20 cellular contexts compared by ENCODE assay signal in genomic region chr11:119295178-119295577, GRCh38. TPM values are rescaled to one million over a fixed set of nuclear protein-coding genes. Genes with fewer than 3 reads are reported as not detected.
DNase-seq lines count a peak whose midpoint lies in the region; ATAC-seq and TF ChIP-seq lines count a peak whose summit lies in the region.
"Had no signal": no experiment of that assay in that cellular context is flagged by ENCODE, and none has a peak within 500 bp of the region (broad histone marks: within the 10 kb centered on the region; RNA-seq: fewer than 3 reads in every experiment).

No MANE protein-coding gene starts in this region.

- WGBS in endodermal cell (ENCODE audit: insufficient coverage in 1 of 2, insufficient read length in 1 of 2), 2 experiments, result 86 to 87% methylated on average over 1 to 3 of the region's 3 CpGs

- peaks cover 8% of the 10 kb centered on the region for H3K9me3 ChIP-seq in A673 (ENCODE audit: low read depth, low read length, poor library complexity, severe bottlenecking)
- peaks cover 10% of the 10 kb centered on the region for H3K9me3 ChIP-seq in PC-9 (ENCODE audit: insufficient read depth, low read depth)
- H3K9me3 ChIP-seq in endodermal cell (ENCODE audit: control insufficient read depth, low read length), result peaks cover 10% of the 10 kb centered on the region
- peaks cover 9% of the 10 kb centered on the region for H3K9me3 ChIP-seq in MG63
- H3K9me3 ChIP-seq: transverse colon had no signal

- DNase-seq in A673 (ENCODE audit: low spot score), result no peak
- DNase-seq in HCEC 1CT, result peak; percentile 17
- no peak for DNase-seq in PC-9
- no peak for DNase-seq in endodermal cell
- DNase-seq in NCI-H1436 (lab: John Stamatoyannopoulos, UW), result no peak
- DNase-seq in GDM1 (lab: John Stamatoyannopoulos, UW), result no peak
- no peak for DNase-seq in MG63
- DNase-seq: ACHN; activated CD4-positive, CD25-positive, alpha-beta regulatory T cell treated with anti-CD3 and anti-CD28 coated beads, Interleukin-2, amount 50 U/mL, for 72 hours; activated naive CD8-positive, alpha-beta T cell treated with anti-CD3 and anti-CD28 coated beads, Interleukin-2, amount 10 ng/mL, durations not matched to agents 7 days and 5 days; DMS153; midbrain; NCI-H1417 treated with DMSO at 0.1 percent for 48 hours; NCI-H526 treated with DMSO at 0.1 percent for 48 hours; SHP77 treated with DMSO at 0.1 percent for 48 hours; transverse colon had no signal

- no peaks in the 10 kb centered on the region for H4K20me1 ChIP-seq in PC-9 (ENCODE audit: insufficient read depth)

- peaks cover 38% of the 10 kb centered on the region for H3K36me3 ChIP-seq in A673 (ENCODE audit: insufficient read depth, low read length, poor library complexity, severe bottlenecking)
- H3K36me3 ChIP-seq in PC-9 (ENCODE audit: low read depth), result peaks cover 21% of the 10 kb centered on the region
- H3K36me3 ChIP-seq in endodermal cell (ENCODE audit: control insufficient read depth, insufficient read depth, low read length), result peaks cover 68% of the 10 kb centered on the region
- peaks cover 48% of the 10 kb centered on the region for H3K36me3 ChIP-seq in MG63

- H3K9me2 ChIP-seq in PC-9 (ENCODE audit: insufficient read depth), result no peaks in the 10 kb centered on the region

- no peak overlapping the region for H3K4me3 Mint-ChIP-seq in endodermal cell
- H3K4me3 Mint-ChIP-seq: activated naive CD8-positive, alpha-beta T cell treated with anti-CD3 and anti-CD28 coated beads, Interleukin-2, amount 10 ng/mL, durations not matched to agents 7 days and 5 days had no signal

- peaks cover 63% of the 10 kb centered on the region for H3K36me3 Mint-ChIP-seq in endodermal cell (ENCODE audit: low read depth)

- H3K27me3 Mint-ChIP-seq in endodermal cell (ENCODE audit: insufficient read depth), result no peaks in the 10 kb centered on the region
- H3K27me3 Mint-ChIP-seq: activated naive CD8-positive, alpha-beta T cell treated with anti-CD3 and anti-CD28 coated beads, Interleukin-2, amount 10 ng/mL, durations not matched to agents 7 days and 5 days had no signal

- no peaks in the 10 kb centered on the region for H3K4me1 Mint-ChIP-seq in endodermal cell
- H3K4me1 Mint-ChIP-seq: activated naive CD8-positive, alpha-beta T cell treated with anti-CD3 and anti-CD28 coated beads, Interleukin-2, amount 10 ng/mL, durations not matched to agents 7 days and 5 days had no signal

- POLR2A ChIA-PET in A673 (lab: Charles Lee; ENCODE audit: low non-redundant PET), result no interaction called here
- POLR2A ChIA-PET in PC-9 (lab: Charles Lee; ENCODE audit: unreplicated experiment), result no interaction called here

- no peaks in the 10 kb centered on the region for H3K79me2 ChIP-seq in PC-9 (ENCODE audit: low read depth)
- H3K79me2 ChIP-seq: parathyroid adenoma had no signal

- H3K27me3 ChIP-seq in A673 (replicated peaks; ENCODE audit: insufficient read depth, low read depth, low read length, poor library complexity) (no peaks in the 10 kb centered on the region), PC-9 (ENCODE audit: insufficient read depth, low read depth) (no peaks in the 10 kb centered on the region), endodermal cell (ENCODE audit: control insufficient read depth, insufficient read depth, low read length, poor library complexity, severe bottlenecking) (no peaks in the 10 kb centered on the region), MG63 (no peaks in the 10 kb centered on the region)
- H3K27me3 ChIP-seq: transverse colon had no signal

- H2AFZ ChIP-seq in PC-9, result no peak overlapping the region
- H2AFZ ChIP-seq: parathyroid adenoma had no signal

- H3K9ac ChIP-seq in endodermal cell (ENCODE audit: extremely low read depth, low read length, poor library complexity, severe bottlenecking), result no peak overlapping the region
- H3K9ac ChIP-seq: parathyroid adenoma had no signal

- ATAC-seq in HG03432 (IDR thresholded peaks at IDR 0.05; ENCODE audit: unreplicated experiment), result no peak

- CTCF ChIA-PET in A673 (lab: Charles Lee) (no interaction called here), PC-9 (lab: Charles Lee) (interaction anchor here (0.6 kb wide), 2 partner anchors 36 to 126 kb away, joined by 3 to 4 read pairs; no protein-coding TSS in a partner anchor)

- H3F3A ChIP-seq in PC-9 (ENCODE audit: insufficient read depth, low read depth), result peaks cover 3% of the 10 kb centered on the region; the same call in 1 of the 2 replicates

- peaks cover 6% of the 10 kb centered on the region for H3K9me3 Mint-ChIP-seq in endodermal cell
- H3K9me3 Mint-ChIP-seq: activated naive CD8-positive, alpha-beta T cell treated with anti-CD3 and anti-CD28 coated beads, Interleukin-2, amount 10 ng/mL, durations not matched to agents 7 days and 5 days had no signal

- intact Hi-C loops in A673 (cut with micrococcal nuclease; ENCODE audit: unreplicated experiment) (no loop called here), PC-9 (cut with micrococcal nuclease; ENCODE audit: unreplicated experiment) (no loop called here)

- BruUV-seq in A673 (replicated peaks; lab: Mats Ljungman, UMichigan) (no TSS peak), PC-9 (replicated peaks; lab: Mats Ljungman, UMichigan) (no TSS peak)

- H3K27ac ChIP-seq in A673 (ENCODE audit: low read depth, low read length, poor library complexity, severe bottlenecking) (no peak overlapping the region), PC-9 (no peak overlapping the region), endodermal cell (ENCODE audit: low read depth, low read length) (no peak overlapping the region)
- H3K27ac ChIP-seq: parathyroid adenoma, transverse colon had no signal

- H3K4me2 ChIP-seq in PC-9, result no peak overlapping the region

- H3K27ac Mint-ChIP-seq in endodermal cell, result no peak overlapping the region
- H3K27ac Mint-ChIP-seq: activated naive CD8-positive, alpha-beta T cell treated with anti-CD3 and anti-CD28 coated beads, Interleukin-2, amount 10 ng/mL, durations not matched to agents 7 days and 5 days had no signal

- TF ChIP-seq CTCF in A673 (conservative IDR thresholded peaks at IDR 0.05; ENCODE audit: low read depth, low read length), result 0 out of 2 replicates have a peak, but pooled peaks have one; percentile 7
- TF ChIP-seq CTCF in PC-9 (conservative IDR thresholded peaks at IDR 0.05), result peak; percentile 38
- TF ChIP-seq CTCF in endodermal cell (conservative IDR thresholded peaks at IDR 0.05), result peak; percentile 30

- H3K4me3 ChIP-seq in A673 (ENCODE audit: low read depth, low read length, poor library complexity, severe bottlenecking), result no peak overlapping the region
- no peak overlapping the region for H3K4me3 ChIP-seq in PC-9
- H3K4me3 ChIP-seq in endodermal cell (ENCODE audit: low read length), result no peak overlapping the region
- no peak overlapping the region for H3K4me3 ChIP-seq in MG63
- H3K4me3 ChIP-seq: transverse colon had no signal

- H3K4me1 ChIP-seq in A673 (ENCODE audit: insufficient read depth, low read length, poor library complexity, severe bottlenecking), result no peaks in the 10 kb centered on the region
- H3K4me1 ChIP-seq in PC-9 (replicated peaks; ENCODE audit: insufficient read depth), result no peaks in the 10 kb centered on the region
- H3K4me1 ChIP-seq in endodermal cell (ENCODE audit: control insufficient read depth, insufficient read depth, low read length), result no peaks in the 10 kb centered on the region
- H3K4me1 ChIP-seq: parathyroid adenoma, transverse colon had no signal

RNA-seq across cellular contexts. Expression of gene MCAM, which starts 21.8 kb away (rescaled TPM):
- total RNA-seq in A673 (2021), result 14.4 and 20.0 TPM in 2 replicates
- total RNA-seq in PC-9 (2021), result 38.8 and 54.5 TPM in 2 replicates
- 10 to 100 TPM; 21.9 to 28.3 TPM for total RNA-seq in endodermal cell
- 18.9 TPM for polyA plus RNA-seq in endodermal cell (2013, experiment 1 of 2)
- 19.8 TPM for polyA plus RNA-seq in endodermal cell (2013, experiment 2 of 2)
- 1.8 and 13.6 TPM in 2 replicates for total RNA-seq in MG63 (2014; rRNA removed; shearing (Covaris generic); ENCODE audit: low replicate concordance)

RNA-seq across cellular contexts. Expression of gene RNF26, which starts 39.1 kb away (rescaled TPM):
- total RNA-seq in A673 (2021), result 81.3 and 89.3 TPM in 2 replicates
- total RNA-seq in PC-9 (2021), result 55.0 and 64.3 TPM in 2 replicates
- total RNA-seq in endodermal cell, result 10 to 100 TPM; 51.8 to 76.3 TPM
- polyA plus RNA-seq in endodermal cell (2013, experiment 1 of 2), result 65.6 TPM
- polyA plus RNA-seq in endodermal cell (2013, experiment 2 of 2), result 64.4 TPM
- total RNA-seq in MG63 (2014; rRNA removed; shearing (Covaris generic); ENCODE audit: low replicate concordance), result 8.5 and 23.3 TPM in 2 replicates

RNA-seq across cellular contexts. Expression of gene C1QTNF5, which starts 45.5 kb away (rescaled TPM):
- 0.31 TPM in 1 of 2 replicates, not detected in the other for total RNA-seq in A673 (2021)
- total RNA-seq in PC-9 (2021), result not detected in 2 replicates
- total RNA-seq in endodermal cell, result under 1 TPM; 0.62 to 0.66 TPM
- polyA plus RNA-seq in endodermal cell (2013, experiment 1 of 2), result 5.5 TPM
- polyA plus RNA-seq in endodermal cell (2013, experiment 2 of 2), result 4.8 TPM
- not detected in 2 replicates for total RNA-seq in MG63 (2014; rRNA removed; shearing (Covaris generic); ENCODE audit: low replicate concordance)
- total RNA-seq: activated naive CD8-positive, alpha-beta T cell treated with anti-CD3 and anti-CD28 coated beads, Interleukin-2, amount 10 ng/mL, durations not matched to agents 7 days and 5 days had no signal

RNA-seq across cellular contexts. Expression of gene MFRP, which starts 51.3 kb away (rescaled TPM):
- total RNA-seq in A673 (2021) (not detected in 2 replicates), PC-9 (2021) (not detected in 2 replicates), endodermal cell (not detected)
- not detected for polyA plus RNA-seq in endodermal cell (2013, experiment 1 of 2)
- not detected for polyA plus RNA-seq in endodermal cell (2013, experiment 2 of 2)
- not detected in 2 replicates for total RNA-seq in MG63 (2014; rRNA removed; shearing (Covaris generic); ENCODE audit: low replicate concordance)
- total RNA-seq: activated naive CD8-positive, alpha-beta T cell treated with anti-CD3 and anti-CD28 coated beads, Interleukin-2, amount 10 ng/mL, durations not matched to agents 7 days and 5 days; cerebellum; fibroblast of lung had no signal
- polyA plus RNA-seq: fibroblast of lung had no signal
